In genomic region chr12:120686151-120686689, GRCh38 we compare ENCODE assay signal across 8 cellular contexts. TPM values are rescaled to one million over a fixed set of nuclear protein-coding genes. Genes with fewer than 3 reads are reported as not detected.
DNase-seq lines count a peak whose midpoint lies in the region; ATAC-seq and TF ChIP-seq lines count a peak whose summit lies in the region.

No MANE protein-coding gene starts in this region.

- DNase-seq in NCI-H748 treated with DMSO at 0.1 percent for 48 hours (lab: John Stamatoyannopoulos, UW) (peak; percentile 96), lower leg skin (ENCODE audit: low spot score in 2 of 2) (peak; percentile 95 to 99)
- DNase-seq in activated CD4-positive, alpha-beta T cell treated with anti-CD3 and anti-CD28 coated beads, Interleukin-2, amount 50 U/mL, for 48 hours, result peak; percentile 97 to 98
- peak; percentile 95 to 98 for DNase-seq in stimulated activated CD4-positive, alpha-beta T cell treated with anti-CD3 and anti-CD28 coated beads, Interleukin-4, amount 100 ng/mL, for 48 hours (ENCODE audit: low read depth in 2 of 2)

- peak overlapping the region; percentile 91 for H3K27ac ChIP-seq in C4-2B
- peak overlapping the region; percentile 91 for H3K27ac ChIP-seq in duodenal mucosa (ENCODE audit: low read depth, low read length)

- peak; percentile 72 for ATAC-seq in GM19395 (IDR thresholded peaks at IDR 0.05; ENCODE audit: unreplicated experiment)
- ATAC-seq in HG03558 (IDR thresholded peaks at IDR 0.05; ENCODE audit: extremely low read depth, unreplicated experiment), result peak; percentile 64

- H3K4me3 ChIP-seq in duodenal mucosa (ENCODE audit: low read depth in 1 of 2, low read length in 2 of 2) (peak overlapping the region; percentile 84 to 88), lower leg skin (ENCODE audit: low read depth, poor library complexity, severe bottlenecking) (peak overlapping the region; percentile 16)

- 0% methylated on average over 23 to 24 of the region's 46 CpGs for WGBS in lower leg skin, 2 donors

- no peaks in the 10 kb centered on the region for H3K27me3 ChIP-seq in duodenal mucosa (ENCODE audit: control insufficient read depth in 1 of 2, insufficient read depth in 2 of 2, low read length in 2 of 2)

- H3K9ac ChIP-seq in duodenal mucosa (ENCODE audit: low read depth in 1 of 2, low read length in 2 of 2), result peak overlapping the region; percentile 64 to 68

- peaks cover 25 to 40% of the 10 kb centered on the region in 2 donors for H3K4me1 ChIP-seq in duodenal mucosa (ENCODE audit: control insufficient read depth in 1 of 2, insufficient read depth in 2 of 2, low read length in 2 of 2)

- no peaks in the 10 kb centered on the region for H3K9me3 ChIP-seq in duodenal mucosa (ENCODE audit: control insufficient read depth in 1 of 2, low read length in 2 of 2)

- intact Hi-C loops in lower leg skin (cut with DNase I; ENCODE audit: low total_unique reads), result no loop called here

- TF ChIP-seq CTCF in C4-2B (conservative IDR thresholded peaks at IDR 0.05) (no peak), lower leg skin (IDR thresholded peaks at IDR 0.05) (no peak)

- TF ChIP-seq POLR2A in lower leg skin (IDR thresholded peaks at IDR 0.05), result no peak

- no peaks in the 10 kb centered on the region for H3K36me3 ChIP-seq in duodenal mucosa (ENCODE audit: control insufficient read depth in 1 of 2, insufficient read depth in 2 of 2, low read length in 2 of 2)

RNA-seq across cellular contexts. Expression of gene MLEC, which starts 0.7 kb away (rescaled TPM):
- 10 to 100 TPM; 15.4 to 53.3 (median 40.9) TPM for total RNA-seq in lower leg skin

RNA-seq across cellular contexts. Expression of gene UNC119B, which starts 24.0 kb away (rescaled TPM):
- total RNA-seq in lower leg skin, result 10 to 100 TPM in 3 of 4 donors, 1 to 10 TPM in 1; 5.0 to 20.3 (median 13.9) TPM

RNA-seq across cellular contexts. Expression of gene ACADS, which starts 39.4 kb away (rescaled TPM):
- total RNA-seq in lower leg skin, result 10 to 100 TPM; 21.3 to 37.1 (median 29.1) TPM

RNA-seq across cellular contexts. Expression of gene CABP1, which starts 45.8 kb away (rescaled TPM):
- under 1 TPM in 3 of 4 donors, not detected in 1; 0.39 to 0.94 (median 0.89) TPM for total RNA-seq in lower leg skin

Comparison
In these comparisons a context has a peak if more than half of its experiments do, and no peak if none do; other contexts are left out.
1. Peak in every context shown above with its lines: DNase-seq, ATAC-seq, H3K4me3 ChIP-seq and H3K27ac ChIP-seq.